21 cellular contexts compared by ENCODE assay signal in the genomic region with DNA sequence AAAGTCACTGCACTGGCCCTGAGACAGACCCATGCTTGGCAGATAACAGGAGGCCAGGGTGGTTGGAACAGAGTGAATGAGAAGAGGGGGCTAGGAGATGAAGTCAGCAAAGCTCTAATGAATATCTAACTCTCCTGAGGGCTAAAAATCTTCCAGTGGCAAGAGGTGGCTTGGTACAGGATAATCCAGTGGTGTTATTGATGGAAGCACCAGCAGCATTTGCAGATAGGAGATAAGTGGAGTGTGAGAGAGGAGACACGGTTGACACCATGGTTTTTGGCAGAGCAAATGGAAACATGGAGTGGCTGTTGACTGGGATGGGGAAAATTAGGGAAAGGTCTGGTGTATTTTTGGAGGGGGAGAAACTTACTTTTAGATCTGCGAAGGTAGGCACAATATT.
DNase-seq lines count a peak whose midpoint lies in the region; ATAC-seq and TF ChIP-seq lines count a peak whose summit lies in the region.
"Had no signal": no experiment of that assay in that cellular context is flagged by ENCODE, and none has a peak within 500 bp of the region (broad histone marks: within the 10 kb centered on the region; RNA-seq: fewer than 3 reads in every experiment).

No MANE protein-coding gene starts in this region.

- H3K27me3 Mint-ChIP-seq in HFFc6 (ENCODE audit: insufficient read depth) (no peaks in the 10 kb centered on the region), endothelial cell (ENCODE audit: unreplicated experiment) (no peaks in the 10 kb centered on the region)
- H3K27me3 Mint-ChIP-seq: B cell had no signal

- peaks cover 47% of the 10 kb centered on the region for H3K4me1 Mint-ChIP-seq in HFFc6 (ENCODE audit: low read depth)
- peaks cover 8% of the 10 kb centered on the region for H3K4me1 Mint-ChIP-seq in endothelial cell (ENCODE audit: unreplicated experiment)
- H3K4me1 Mint-ChIP-seq: B cell; CD4-positive, CD25-positive, alpha-beta regulatory T cell; CD8-positive, alpha-beta memory T cell had no signal

- intact Hi-C loops in heart left ventricle (cut with DNase I) (no loop called here), left ventricle myocardium superior (cut with micrococcal nuclease) (no loop called here), sciatic nerve (cut with DNase I) (no loop called here)

- H3K27me3 ChIP-seq in heart left ventricle, result no peaks in the 10 kb centered on the region
- no peaks in the 10 kb centered on the region for H3K27me3 ChIP-seq in tibial nerve

- H3K27ac Mint-ChIP-seq in HFFc6, result peak overlapping the region; percentile 8; the same call in 1 of the 2 replicates
- no peak overlapping the region for H3K27ac Mint-ChIP-seq in endothelial cell (ENCODE audit: unreplicated experiment)
- H3K27ac Mint-ChIP-seq: B cell; CD8-positive, alpha-beta memory T cell had no signal

- H3K4me3 ChIP-seq in heart left ventricle (no peak overlapping the region), tibial nerve (no peak overlapping the region)
- H3K4me3 ChIP-seq: GM12878, GM23248, HAP-1 had no signal

- 29 to 51% (median 44%) methylated on average over 2 of the region's 2 CpGs for WGBS in heart left ventricle, 4 donors
- WGBS in tibial nerve, 2 donors, result 90 to 92% methylated on average over 2 of the region's 2 CpGs

- no peak overlapping the region for H3K4me3 Mint-ChIP-seq in HFFc6
- H3K4me3 Mint-ChIP-seq in endothelial cell (ENCODE audit: unreplicated experiment), result no peak overlapping the region
- H3K4me3 Mint-ChIP-seq: B cell; CD4-positive, CD25-positive, alpha-beta regulatory T cell; CD8-positive, alpha-beta memory T cell had no signal

- H3K27ac ChIP-seq in heart left ventricle (peak overlapping the region; percentile 27 to 82 (median 55)), tibial nerve (no peak overlapping the region)
- H3K27ac ChIP-seq: HL-60 had no signal

- H3K36me3 ChIP-seq in heart left ventricle, result peaks cover 0 to 77% (median 9%) of the 10 kb centered on the region in 9 donors
- H3K36me3 ChIP-seq in tibial nerve, result peaks cover 0 to 57% (median 0%) of the 10 kb centered on the region in 3 donors
- H3K36me3 ChIP-seq: HAP-1 had no signal

- TF ChIP-seq POLR2A in heart left ventricle (IDR thresholded peaks at IDR 0.05), result no peak
- TF ChIP-seq POLR2A in tibial nerve (IDR thresholded peaks at IDR 0.05), result no peak

- no peaks in the 10 kb centered on the region for H3K9me3 ChIP-seq in heart left ventricle
- no peaks in the 10 kb centered on the region for H3K9me3 ChIP-seq in tibial nerve
- H3K9me3 ChIP-seq: HAP-1 had no signal

- H3K9me3 Mint-ChIP-seq in HFFc6, result no peaks in the 10 kb centered on the region
- no peaks in the 10 kb centered on the region for H3K9me3 Mint-ChIP-seq in endothelial cell (ENCODE audit: unreplicated experiment)
- H3K9me3 Mint-ChIP-seq: CD8-positive, alpha-beta memory T cell had no signal

- TF ChIP-seq CTCF in HFFc6 (IDR thresholded peaks at IDR 0.05), result no peak
- no peak for TF ChIP-seq CTCF in heart left ventricle (IDR thresholded peaks at IDR 0.05)
- TF ChIP-seq CTCF in GM20000 (IDR thresholded peaks at IDR 0.05; ENCODE audit: extremely low read depth, missing control alignments), result no peak
- TF ChIP-seq CTCF in tibial nerve (IDR thresholded peaks at IDR 0.05), result no peak
- TF ChIP-seq CTCF in endothelial cell (IDR thresholded peaks at IDR 0.05; ENCODE audit: unreplicated experiment), result no peak

- DNase-seq in HFFc6 (no peak), heart left ventricle (peak in 4 of 5 donors; percentile 33 to 65 (median 38)), left ventricle myocardium superior (no peak), sciatic nerve (ENCODE audit: low spot score) (no peak), GM20000 (ENCODE audit: low spot score) (no peak), tibial nerve (ENCODE audit: low spot score in 2 of 2) (no peak), endothelial cell (ENCODE audit: low spot score) (no peak)
- DNase-seq: 8988T; C1 segment of cervical spinal cord; CD4-positive, CD25-positive, alpha-beta regulatory T cell; CD8-positive, alpha-beta memory T cell; COR-L47; DMS 273 treated with DMSO at 0.1 percent for 48 hours; DMS53; DND-41; EL; GM23248 had no signal

- TF ChIP-seq EP300 in tibial nerve (IDR thresholded peaks at IDR 0.05), result no peak

- peaks cover 0 to 40% (median 14%) of the 10 kb centered on the region in 12 donors for H3K4me1 ChIP-seq in heart left ventricle
- no peaks in the 10 kb centered on the region for H3K4me1 ChIP-seq in tibial nerve

- peaks cover 16% of the 10 kb centered on the region; the same call in 1 of the 2 replicates for H3K36me3 Mint-ChIP-seq in HFFc6 (ENCODE audit: low read depth)
- no peaks in the 10 kb centered on the region for H3K36me3 Mint-ChIP-seq in endothelial cell (ENCODE audit: low read depth, unreplicated experiment)
- H3K36me3 Mint-ChIP-seq: CD4-positive, CD25-positive, alpha-beta regulatory T cell had no signal

- peak; percentile 86 to 94 (median 90) for ATAC-seq in heart left ventricle
- peak; percentile 95 for ATAC-seq in left ventricle myocardium superior
- peak; percentile 31 for ATAC-seq in sciatic nerve
- ATAC-seq: GM12878 had no signal

Comparison
In these comparisons a context has a peak if more than half of its experiments do, and no peak if none do; other contexts are left out.
1. DNase-seq: peak in heart left ventricle (4 of 5); none in HFFc6 (single experiment), left ventricle myocardium superior (single experiment), sciatic nerve (single experiment), GM20000 (single experiment), tibial nerve (0 of 2) and endothelial cell (single experiment).
2. ATAC-seq: peak in every context shown above with its lines; median percentile 95 in left ventricle myocardium superior; 90 in heart left ventricle; 31 in sciatic nerve.
3. H3K27ac ChIP-seq: peak in heart left ventricle (12 of 12); none in tibial nerve (0 of 4).